ENCODE assay signal across 28 cellular contexts in genomic region chr18:1528964-1529509, GRCh38.
"Had no signal": no experiment of that assay in that cellular context is flagged by ENCODE, and none has a peak within 500 bp of the region (broad histone marks: within the 10 kb centered on the region; RNA-seq: fewer than 3 reads in every experiment).

No MANE protein-coding gene starts in this region.

- H3K27ac ChIP-seq: lower lobe of right lung, pancreas, prostate gland, skin epidermis, stomach, testis, thyroid gland, transverse colon, upper lobe of left lung, uterus had no signal

- H3K4me3 ChIP-seq: lower lobe of right lung, pancreas, prostate gland, skin epidermis, stomach, testis, thyroid gland, transverse colon, upper lobe of left lung, uterus had no signal

- H3K4me1 ChIP-seq: lower lobe of right lung, pancreas, stomach, testis, thyroid gland, transverse colon, upper lobe of left lung, uterus had no signal

- H3K27me3 ChIP-seq: pancreas, stomach, testis, thyroid gland, transverse colon, upper lobe of left lung, uterus had no signal

- H3K36me3 ChIP-seq: lower lobe of right lung, pancreas, prostate gland, stomach, thyroid gland, transverse colon, upper lobe of left lung, uterus had no signal

- DNase-seq: hippocampal formation; kidney glomerular epithelial cell; left cardiac atrium; lower lobe of right lung; mammary epithelial cell; mesenchymal stem cell; naive thymus-derived CD8-positive, alpha-beta T cell; nucleus accumbens; pancreas; posterior cingulate gyrus; retina; right cardiac atrium; stimulated activated CD4-positive, alpha-beta T cell treated with anti-CD3 and anti-CD28 coated beads, Interleukin-12 subunit alpha, Interleukin-12 subunit beta, amount 100 ng/mL, for 4 hours; stimulated activated CD4-positive, alpha-beta T cell treated with anti-CD3 and anti-CD28 coated beads, Interleukin-15, amount 100 ng/mL, for 24 hours; stimulated activated CD4-positive, alpha-beta T cell treated with anti-CD3 and anti-CD28 coated beads, Interleukin-2, amount 100 ng/mL, for 24 hours; stimulated activated CD4-positive, alpha-beta T cell treated with anti-CD3 and anti-CD28 coated beads, Interleukin-4, amount 100 ng/mL, for 1 hour; stimulated activated naive B cell treated with anti-CD40 and anti-IgM and Interleukin-4, amounts not matched to agents 10 μg/mL and 1 μg/mL and 100 μg/mL, for 72 hours; stimulated activated naive CD8-positive, alpha-beta T cell treated with anti-CD3 and anti-CD28 coated beads, Interleukin-15, Interleukin-2, amounts not matched to agents 100 U/mL and 50 U/mL, for 24 hours; stomach; testis; thyroid gland; transverse colon; upper lobe of left lung; uterus had no signal

- ATAC-seq: left cardiac atrium; left lobe of liver; lower lobe of right lung; naive thymus-derived CD8-positive, alpha-beta T cell; pancreas; right cardiac atrium; sciatic nerve; stimulated activated naive B cell treated with anti-CD40 and anti-IgM and Interleukin-4, amounts not matched to agents 10 μg/mL and 1 μg/mL and 100 μg/mL, for 72 hours; stimulated activated naive CD8-positive, alpha-beta T cell treated with anti-CD3 and anti-CD28 coated beads, Interleukin-15, Interleukin-2, amounts not matched to agents 100 U/mL and 50 U/mL, for 24 hours had no signal

- H3K9me3 ChIP-seq: lower lobe of right lung, pancreas, prostate gland, stomach, testis, thyroid gland, transverse colon, upper lobe of left lung had no signal
